25 cellular contexts compared by ENCODE assay signal in genomic region chrX:44058339-44058738, GRCh38.
"Had no signal": no experiment of that assay in that cellular context is flagged by ENCODE, and none has a peak within 500 bp of the region (broad histone marks: within the 10 kb centered on the region; RNA-seq: fewer than 3 reads in every experiment).

No MANE protein-coding gene starts in this region.

- H3K4me3 ChIP-seq: colonic mucosa, esophagus squamous epithelium, gastrocnemius medialis, heart right ventricle, left lung, lower lobe of right lung, mucosa of descending colon had no signal

- DNase-seq: colonic mucosa; cortex of kidney; effector CD8-positive, alpha-beta T cell; effector memory CD8-positive, alpha-beta T cell; endodermal cell; erythroblast; esophagus squamous epithelium; foreskin fibroblast; foreskin melanocyte; gastrocnemius medialis; glutamatergic neuron; head of caudate nucleus; heart right ventricle; hippocampal formation; left cardiac atrium; left lung; left ventricle myocardium superior; lower lobe of right lung; mesenchymal stem cell; mucosa of descending colon had no signal

- H3K4me1 ChIP-seq: colonic mucosa, esophagus squamous epithelium, gastrocnemius medialis, heart right ventricle, left lung, lower lobe of right lung had no signal

- H3K27me3 ChIP-seq: colonic mucosa had no signal

- H3K9me3 ChIP-seq: colonic mucosa, esophagus squamous epithelium, gastrocnemius medialis, heart right ventricle, left lung, lower lobe of right lung, mucosa of descending colon had no signal

- H3K36me3 ChIP-seq: colonic mucosa, esophagus squamous epithelium, gastrocnemius medialis, heart right ventricle, left lung, lower lobe of right lung had no signal

- FAIRE-seq: endometrium, islet of Langerhans, keratinocyte had no signal

- H3K27ac ChIP-seq: colonic mucosa, epithelial cell of prostate, esophagus squamous epithelium, gastrocnemius medialis, heart right ventricle, left lung, lower lobe of right lung had no signal

- ATAC-seq: effector memory CD8-positive, alpha-beta T cell; esophagus mucosa; gastrocnemius medialis; heart right ventricle; left cardiac atrium; left lung; left ventricle myocardium superior; lower lobe of right lung; mucosa of descending colon had no signal
